2 cellular contexts compared by ENCODE assay signal in genomic region chr1:45913925-45914501, GRCh38.
TF ChIP-seq lines count a peak whose summit lies in the region.

No MANE protein-coding gene starts in this region.

TF ChIP-seq in SK-N-SH, 30 proteins besides CTCF, POLR2A, EP300 and RAD21 (continued from another document):
- TF ChIP-seq IRF3 (IDR thresholded peaks at IDR 0.05; ENCODE audit: low read depth, low read length) = no peak
- TF ChIP-seq POLR2AphosphoS5 (IDR thresholded peaks at IDR 0.05; ENCODE audit: low read depth, low read length) = no peak
- TF ChIP-seq FOSL2 (IDR thresholded peaks at IDR 0.05; ENCODE audit: borderline replicate concordance, low read depth) = no peak
- TF ChIP-seq NFIC (IDR thresholded peaks at IDR 0.05; ENCODE audit: borderline replicate concordance) = no peak
- no peak for TF ChIP-seq GATA2 (CRISPR knock-in tag; IDR thresholded peaks at IDR 0.05)
- TF ChIP-seq REST (IDR thresholded peaks at IDR 0.05; ENCODE audit: low read depth, low read length) = no peak
- TF ChIP-seq TEAD4 (IDR thresholded peaks at IDR 0.05; ENCODE audit: borderline replicate concordance, insufficient read depth) = no peak
- TF ChIP-seq GABPA (IDR thresholded peaks at IDR 0.05; ENCODE audit: low read depth) = no peak
- no peak for TF ChIP-seq ZBTB33 (IDR thresholded peaks at IDR 0.05; ENCODE audit: borderline replicate concordance, low read depth)
- TF ChIP-seq ELF1 (IDR thresholded peaks at IDR 0.05) = no peak
- TF ChIP-seq PBX3 (IDR thresholded peaks at IDR 0.05) = no peak
- no peak for TF ChIP-seq EZH2phosphoT487 (IDR thresholded peaks at IDR 0.05; ENCODE audit: borderline replicate concordance, low read depth)
- no peak for TF ChIP-seq MAX (IDR thresholded peaks at IDR 0.05; ENCODE audit: low read depth)

TF ChIP-seq in SK-N-SH treated with all-trans-retinoic acid at 6 μM for 48 hours, 23 proteins besides CTCF, POLR2A, EP300 and RAD21 (continued from another document):
- TF ChIP-seq ESRRG (CRISPR knock-in tag; IDR thresholded peaks at IDR 0.05) (no peak), ZFP3 (CRISPR knock-in tag; IDR thresholded peaks at IDR 0.05) (no peak), ZNF565 (CRISPR knock-in tag; conservative IDR thresholded peaks at IDR 0.05; ENCODE audit: low read depth) (no peak), TSHZ2 (CRISPR knock-in tag; IDR thresholded peaks at IDR 0.05) (no peak), ZNF70 (CRISPR knock-in tag; IDR thresholded peaks at IDR 0.05) (no peak), SNAI2 (CRISPR knock-in tag; IDR thresholded peaks at IDR 0.05) (no peak), CSRNP3 (CRISPR knock-in tag; IDR thresholded peaks at IDR 0.05) (no peak), BACH2 (CRISPR knock-in tag; IDR thresholded peaks at IDR 0.05; ENCODE audit: borderline replicate concordance) (no peak), GLIS3 (CRISPR knock-in tag; IDR thresholded peaks at IDR 0.05) (no peak), CSDC2 (CRISPR knock-in tag; IDR thresholded peaks at IDR 0.05) (no peak), ISL1 (CRISPR knock-in tag; IDR thresholded peaks at IDR 0.05) (no peak), ZC3H10 (CRISPR knock-in tag; IDR thresholded peaks at IDR 0.05) (no peak), TOX (CRISPR knock-in tag; IDR thresholded peaks at IDR 0.05; ENCODE audit: borderline replicate concordance) (no peak), ZFP30 (CRISPR knock-in tag; IDR thresholded peaks at IDR 0.05) (no peak)
